Comparison of ENCODE assay signal across 9 cellular contexts in genomic region chr10:6542999-6543430, GRCh38. TPM values are rescaled to one million over a fixed set of nuclear protein-coding genes. Genes with fewer than 3 reads are reported as not detected.
DNase-seq lines count a peak whose midpoint lies in the region; ATAC-seq lines count a peak whose summit lies in the region.
"Had no signal": no experiment of that assay in that cellular context is flagged by ENCODE, and none has a peak within 500 bp of the region (broad histone marks: within the 10 kb centered on the region; RNA-seq: fewer than 3 reads in every experiment).

No MANE protein-coding gene starts in this region.

- H3K4me1 Mint-ChIP-seq in activated CD4-positive, alpha-beta T cell treated with anti-CD3 and anti-CD28 coated beads, Interleukin-2, amount 10 ng/mL, durations not matched to agents 24 days and 14 days = peaks cover 66% of the 10 kb centered on the region
- peaks cover 54 to 70% of the 10 kb centered on the region in 2 donors for H3K4me1 Mint-ChIP-seq in effector memory CD8-positive, alpha-beta T cell (ENCODE audit: low read depth in 2 of 2)
- peaks cover 83% of the 10 kb centered on the region for H3K4me1 Mint-ChIP-seq in stimulated activated naive CD8-positive, alpha-beta T cell treated with anti-CD3 and anti-CD28 coated beads, Interleukin-15, amount 100 ng/mL, for 72 hours

- H3K36me3 Mint-ChIP-seq in activated CD4-positive, alpha-beta T cell treated with anti-CD3 and anti-CD28 coated beads, Interleukin-2, amount 10 ng/mL, durations not matched to agents 24 days and 14 days (ENCODE audit: low read depth) = peaks cover 18% of the 10 kb centered on the region
- H3K36me3 Mint-ChIP-seq in effector memory CD8-positive, alpha-beta T cell (ENCODE audit: insufficient read depth) = peaks cover 8% of the 10 kb centered on the region

- H3K27me3 Mint-ChIP-seq in activated CD4-positive, alpha-beta T cell treated with anti-CD3 and anti-CD28 coated beads, Interleukin-2, amount 10 ng/mL, durations not matched to agents 24 days and 14 days = no peaks in the 10 kb centered on the region
- no peaks in the 10 kb centered on the region for H3K27me3 Mint-ChIP-seq in effector memory CD8-positive, alpha-beta T cell
- H3K27me3 Mint-ChIP-seq in stimulated activated naive CD8-positive, alpha-beta T cell treated with anti-CD3 and anti-CD28 coated beads, Interleukin-15, amount 100 ng/mL, for 72 hours = no peaks in the 10 kb centered on the region

- intact Hi-C loops in activated CD4-positive, alpha-beta T cell treated with anti-CD3 and anti-CD28 coated beads, Interleukin-2, amount 10 ng/mL, durations not matched to agents 24 days and 14 days (cut with micrococcal nuclease) = loop anchor here (1.0 to 2.0 kb wide), 11 partner anchors 13 to 126 kb away; no protein-coding TSS in a partner anchor

- peak overlapping the region; percentile 99 for H3K27ac Mint-ChIP-seq in activated CD4-positive, alpha-beta T cell treated with anti-CD3 and anti-CD28 coated beads, Interleukin-2, amount 10 ng/mL, durations not matched to agents 24 days and 14 days
- peak overlapping the region; percentile 99 for H3K27ac Mint-ChIP-seq in effector memory CD8-positive, alpha-beta T cell
- H3K27ac Mint-ChIP-seq in stimulated activated naive CD8-positive, alpha-beta T cell treated with anti-CD3 and anti-CD28 coated beads, Interleukin-15, amount 100 ng/mL, for 72 hours = peak overlapping the region; percentile 91 to 96

- ATAC-seq in effector memory CD8-positive, alpha-beta T cell (replicated peaks) = peak; percentile 70
- ATAC-seq in stimulated activated naive CD8-positive, alpha-beta T cell treated with anti-CD3 and anti-CD28 coated beads, Interleukin-15, amount 100 ng/mL, for 72 hours = peak; percentile 74
- ATAC-seq in HG03571 (IDR thresholded peaks at IDR 0.05; ENCODE audit: unreplicated experiment) (no peak), HG03039 (IDR thresholded peaks at IDR 0.05; ENCODE audit: unreplicated experiment) (no peak)

- DNase-seq in DMS153 (lab: John Stamatoyannopoulos, UW) (peak; percentile 6), DMS153 treated with DMSO at 0.1 percent for 48 hours (lab: John Stamatoyannopoulos, UW; ENCODE audit: unreplicated experiment) (no peak), SKM-1 (lab: John Stamatoyannopoulos, UW; ENCODE audit: unreplicated experiment) (no peak)
- DNase-seq in activated CD4-positive, alpha-beta T cell treated with anti-CD3 and anti-CD28 coated beads, Interleukin-2, amount 10 ng/mL, durations not matched to agents 24 days and 14 days = peak; percentile 90
- peak in 2 of 3 experiments; percentile 31 to 38 for DNase-seq in effector memory CD8-positive, alpha-beta T cell
- DNase-seq in stimulated activated naive CD8-positive, alpha-beta T cell treated with anti-CD3 and anti-CD28 coated beads, Interleukin-15, amount 100 ng/mL, for 72 hours = peak in 1 of 2 donors; percentile 56
- DNase-seq: mesendoderm had no signal

- no peaks in the 10 kb centered on the region for H3K9me3 Mint-ChIP-seq in activated CD4-positive, alpha-beta T cell treated with anti-CD3 and anti-CD28 coated beads, Interleukin-2, amount 10 ng/mL, durations not matched to agents 24 days and 14 days
- no peaks in the 10 kb centered on the region for H3K9me3 Mint-ChIP-seq in effector memory CD8-positive, alpha-beta T cell
- no peaks in the 10 kb centered on the region for H3K9me3 Mint-ChIP-seq in stimulated activated naive CD8-positive, alpha-beta T cell treated with anti-CD3 and anti-CD28 coated beads, Interleukin-15, amount 100 ng/mL, for 72 hours

- H3K4me3 Mint-ChIP-seq in activated CD4-positive, alpha-beta T cell treated with anti-CD3 and anti-CD28 coated beads, Interleukin-2, amount 10 ng/mL, durations not matched to agents 24 days and 14 days = peak overlapping the region; percentile 87
- peak overlapping the region; percentile 80 to 84 for H3K4me3 Mint-ChIP-seq in effector memory CD8-positive, alpha-beta T cell
- H3K4me3 Mint-ChIP-seq in stimulated activated naive CD8-positive, alpha-beta T cell treated with anti-CD3 and anti-CD28 coated beads, Interleukin-15, amount 100 ng/mL, for 72 hours = peak overlapping the region; percentile 80 to 88

RNA-seq across cellular contexts. Expression of gene PRKCQ, which starts 37.1 kb away (rescaled TPM):
- 36.0 TPM in 2 replicates for total RNA-seq in activated CD4-positive, alpha-beta T cell treated with anti-CD3 and anti-CD28 coated beads, Interleukin-2, amount 10 ng/mL, durations not matched to agents 24 days and 14 days

Comparison
In these comparisons a context has a peak if more than half of its experiments do, and no peak if none do; other contexts are left out.
1. DNase-seq: peak in DMS153 (single experiment), activated CD4-positive, alpha-beta T cell treated with anti-CD3 and anti-CD28 coated beads, Interleukin-2, amount 10 ng/mL, durations not matched to agents 24 days and 14 days (single experiment) and effector memory CD8-positive, alpha-beta T cell (2 of 3); none in DMS153 treated with DMSO at 0.1 percent for 48 hours (single experiment) and SKM-1 (single experiment).
2. ATAC-seq: peak in effector memory CD8-positive, alpha-beta T cell (single experiment) and stimulated activated naive CD8-positive, alpha-beta T cell treated with anti-CD3 and anti-CD28 coated beads, Interleukin-15, amount 100 ng/mL, for 72 hours (single experiment); none in HG03571 (single experiment) and HG03039 (single experiment).
3. Peak in every context shown above with its lines, with median percentiles within 50 percentile points of each other: H3K27ac Mint-ChIP-seq and H3K4me3 Mint-ChIP-seq.